9 cellular contexts compared by ENCODE assay signal in the genomic region with DNA sequence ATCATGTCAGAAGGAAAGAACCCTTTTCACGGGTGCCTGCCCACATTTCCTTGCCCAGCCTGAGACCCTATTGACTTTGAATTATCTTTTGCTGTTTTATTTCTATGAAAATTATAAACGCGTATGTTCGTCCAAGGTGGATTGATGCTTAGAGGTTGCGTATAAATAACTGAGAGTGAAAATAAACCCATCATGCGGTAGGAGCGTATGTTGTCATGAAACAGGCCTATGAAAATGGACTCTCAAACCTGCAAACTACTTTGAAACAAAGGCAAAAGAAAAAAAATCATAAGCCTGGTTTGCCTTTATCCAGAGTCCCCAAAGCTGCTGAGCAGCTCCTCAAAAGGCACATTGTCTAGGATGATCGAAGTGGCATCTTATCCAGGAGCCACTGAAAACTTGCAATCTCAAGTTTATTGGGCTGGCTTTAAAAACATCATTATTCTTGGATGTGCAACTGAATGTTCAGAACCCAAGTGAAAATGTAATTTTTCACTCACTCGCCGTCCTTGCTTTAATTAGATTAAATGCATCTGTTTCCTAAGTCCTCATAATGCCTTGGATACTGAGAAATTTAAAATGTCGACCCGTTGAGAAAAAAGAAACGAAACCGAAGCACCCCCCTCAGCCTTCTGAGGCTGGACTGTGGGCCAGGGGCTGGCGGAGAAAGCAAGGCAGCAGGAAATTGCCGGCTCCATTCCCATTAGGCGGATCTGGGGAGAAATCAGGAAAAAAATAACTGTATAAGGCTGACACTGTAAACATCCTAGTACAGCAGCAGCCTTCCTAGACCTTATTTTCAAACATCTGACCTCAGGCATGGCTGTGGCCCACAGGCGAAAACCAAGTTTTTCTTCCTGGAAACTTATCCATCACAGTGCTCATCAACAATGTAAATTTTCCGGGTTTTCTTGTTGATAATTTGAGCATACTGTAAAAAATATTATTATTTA.
DNase-seq lines count a peak whose midpoint lies in the region; ATAC-seq and TF ChIP-seq lines count a peak whose summit lies in the region.
"Had no signal": no experiment of that assay in that cellular context is flagged by ENCODE, and none has a peak within 500 bp of the region (broad histone marks: within the 10 kb centered on the region; RNA-seq: fewer than 3 reads in every experiment).

No MANE protein-coding gene starts in this region.

- H3K4me1 ChIP-seq in SK-N-SH (ENCODE audit: control insufficient read depth in 1 of 2, insufficient read depth in 2 of 2, low read depth in 1 of 2, low read length in 1 of 2) (peaks cover 31 to 48% of the 10 kb centered on the region in 2 experiments; a peak in 3 of 4 replicates), heart left ventricle (peaks cover 16 to 74% (median 56%) of the 10 kb centered on the region in 12 donors)

- TF ChIP-seq RAD21 in SK-N-SH (IDR thresholded peaks at IDR 0.05; ENCODE audit: low read length) = no peak

- H3K9me2 ChIP-seq in SK-N-SH = no peaks in the 10 kb centered on the region

- peak; percentile 49 to 67 for DNase-seq in NCI-H524 (lab: John Stamatoyannopoulos, UW)
- no peak for DNase-seq in NCI-H524 treated with DMSO at 0.1 percent for 48 hours (lab: John Stamatoyannopoulos, UW)
- no peak for DNase-seq in SK-N-SH
- DNase-seq in heart left ventricle = peak in 2 of 5 donors; percentile 39 to 42
- no peak for DNase-seq in activated gamma-delta T cell (lab: John Stamatoyannopoulos, UW)
- DNase-seq: nucleus accumbens had no signal

- peaks cover 89% of the 10 kb centered on the region for H3K79me2 ChIP-seq in SK-N-SH (ENCODE audit: insufficient read depth)

- no peak for ATAC-seq in heart left ventricle
- ATAC-seq in GM18867 (IDR thresholded peaks at IDR 0.05; ENCODE audit: unreplicated experiment) = no peak
- no peak for ATAC-seq in HG03135 (IDR thresholded peaks at IDR 0.05; ENCODE audit: unreplicated experiment)

- no peak for TF ChIP-seq EP300 in SK-N-SH (IDR thresholded peaks at IDR 0.05; ENCODE audit: borderline replicate concordance in 1 of 2, low read depth in 1 of 2, low read length in 1 of 2)

- H3K9ac ChIP-seq in SK-N-SH = peak overlapping the region; percentile 99

- peak overlapping the region; percentile 95 for H3K4me2 ChIP-seq in SK-N-SH

- peaks cover 37% of the 10 kb centered on the region for H3F3A ChIP-seq in SK-N-SH (replicated peaks; ENCODE audit: insufficient read depth)

- TF ChIP-seq CTCF in SK-N-SH (IDR thresholded peaks at IDR 0.05) (no peak), heart left ventricle (IDR thresholded peaks at IDR 0.05) (no peak)

- under 1% methylated on average over 19 of the region's 19 CpGs for WGBS in SK-N-SH (ENCODE audit: low lambda C conversion rate)
- 29 to 55% (median 40%) methylated on average over 19 of the region's 19 CpGs for WGBS in heart left ventricle, 4 donors

- H3K36me3 ChIP-seq in SK-N-SH (replicated peaks in 1 of 2; ENCODE audit: control insufficient read depth in 1 of 2, insufficient read depth in 2 of 2, low read length in 1 of 2) (peaks cover 0 to under 1% of the 10 kb centered on the region in 2 experiments), heart left ventricle (peaks cover 0 to under 1% (median 0%) of the 10 kb centered on the region in 9 donors)

- POLR2A ChIA-PET in SK-N-SH (lab: Yijun Ruan, JAX) = interaction anchor here (0.6 to 1.0 kb wide), 3 partner anchors 13 to 53 kb away, joined by 3 to 6 read pairs (median 3); no protein-coding TSS in a partner anchor

- H3K27me3 ChIP-seq in SK-N-SH (ENCODE audit: insufficient read depth) (no peaks in the 10 kb centered on the region), heart left ventricle (no peaks in the 10 kb centered on the region)

- H3K9me3 ChIP-seq in SK-N-SH (no peaks in the 10 kb centered on the region), heart left ventricle (no peaks in the 10 kb centered on the region)

- H2AFZ ChIP-seq in SK-N-SH (ENCODE audit: low read depth) = no peak overlapping the region

- H3K4me3 ChIP-seq in SK-N-SH (ENCODE audit: low read depth in 2 of 2, low read length in 1 of 2) (peak overlapping the region; percentile 38 to 69), heart left ventricle (peak overlapping the region in 11 of 12 donors; percentile 14 to 93 (median 81))

- peaks cover 1% of the 10 kb centered on the region for H4K20me1 ChIP-seq in SK-N-SH (ENCODE audit: insufficient read depth)

- no peak for TF ChIP-seq POLR2A in heart left ventricle (IDR thresholded peaks at IDR 0.05)

- H3K27ac ChIP-seq in SK-N-SH (ENCODE audit: low read depth in 2 of 2, low read length in 1 of 2) = peak overlapping the region; percentile 100
- H3K27ac ChIP-seq in heart left ventricle = peak overlapping the region; percentile 99 to 100 (median 100)
- H3K27ac ChIP-seq in temporal lobe (ENCODE audit: low read depth, low read length) = peak overlapping the region; percentile 98

- CTCF ChIA-PET in SK-N-SH (lab: Yijun Ruan, JAX) = interaction anchor here (0.9 to 2.4 kb wide), 5 partner anchors 31 to 70 kb away, joined by 3 to 11 read pairs (median 4); no protein-coding TSS in a partner anchor

- intact Hi-C loops in heart left ventricle (cut with DNase I) = loop anchor here in 1 of 10 donors (2.0 kb wide), 1 partner anchor 13 kb away; no protein-coding TSS in a partner anchor

TF ChIP-seq in SK-N-SH, 30 proteins besides CTCF, POLR2A, EP300 and RAD21:
- TF ChIP-seq TCF12 (IDR thresholded peaks at IDR 0.05) = no peak
- TF ChIP-seq FOXJ3 (CRISPR knock-in tag; IDR thresholded peaks at IDR 0.05) = no peak
- no peak for TF ChIP-seq NRF1 (IDR thresholded peaks at IDR 0.05; ENCODE audit: low read depth, low read length)
- TF ChIP-seq TEAD4 (IDR thresholded peaks at IDR 0.05; ENCODE audit: borderline replicate concordance, insufficient read depth) = no peak
- TF ChIP-seq TAF1 (IDR thresholded peaks at IDR 0.05; ENCODE audit: borderline replicate concordance, low read depth, low read length) = 0 out of 2 replicates have a peak, but pooled peaks have one; percentile 38
- no peak for TF ChIP-seq NFIC (IDR thresholded peaks at IDR 0.05; ENCODE audit: borderline replicate concordance)
- no peak for TF ChIP-seq FOXM1 (IDR thresholded peaks at IDR 0.05; ENCODE audit: low read depth)
- TF ChIP-seq YY1 (IDR thresholded peaks at IDR 0.05; ENCODE audit: low read depth) = no peak
- no peak for TF ChIP-seq ELF1 (IDR thresholded peaks at IDR 0.05)
- TF ChIP-seq, protein P1, sequence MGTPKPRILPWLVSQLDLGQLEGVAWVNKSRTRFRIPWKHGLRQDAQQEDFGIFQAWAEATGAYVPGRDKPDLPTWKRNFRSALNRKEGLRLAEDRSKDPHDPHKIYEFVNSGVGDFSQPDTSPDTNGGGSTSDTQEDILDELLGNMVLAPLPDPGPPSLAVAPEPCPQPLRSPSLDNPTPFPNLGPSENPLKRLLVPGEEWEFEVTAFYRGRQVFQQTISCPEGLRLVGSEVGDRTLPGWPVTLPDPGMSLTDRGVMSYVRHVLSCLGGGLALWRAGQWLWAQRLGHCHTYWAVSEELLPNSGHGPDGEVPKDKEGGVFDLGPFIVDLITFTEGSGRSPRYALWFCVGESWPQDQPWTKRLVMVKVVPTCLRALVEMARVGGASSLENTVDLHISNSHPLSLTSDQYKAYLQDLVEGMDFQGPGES (IDR thresholded peaks at IDR 0.05; ENCODE audit: low read depth, low read length) = no peak
- 0 out of 2 replicates have a peak, but pooled peaks have one; percentile 15 for TF ChIP-seq MXI1 (IDR thresholded peaks at IDR 0.05; ENCODE audit: low read depth, low read length)
- TF ChIP-seq SIN3A (IDR thresholded peaks at IDR 0.05; ENCODE audit: borderline replicate concordance, low read depth, low read length) = no peak

Comparison
In these comparisons a context has a peak if more than half of its experiments do, and no peak if none do; other contexts are left out.
1. DNase-seq: peak in NCI-H524 (2 of 2); none in NCI-H524 treated with DMSO at 0.1 percent for 48 hours (single experiment), SK-N-SH (single experiment) and activated gamma-delta T cell (single experiment).
2. Peak in every context shown above with its lines, with median percentiles within 50 percentile points of each other: H3K27ac ChIP-seq.